9 cellular contexts compared by ENCODE assay signal in the genomic region with DNA sequence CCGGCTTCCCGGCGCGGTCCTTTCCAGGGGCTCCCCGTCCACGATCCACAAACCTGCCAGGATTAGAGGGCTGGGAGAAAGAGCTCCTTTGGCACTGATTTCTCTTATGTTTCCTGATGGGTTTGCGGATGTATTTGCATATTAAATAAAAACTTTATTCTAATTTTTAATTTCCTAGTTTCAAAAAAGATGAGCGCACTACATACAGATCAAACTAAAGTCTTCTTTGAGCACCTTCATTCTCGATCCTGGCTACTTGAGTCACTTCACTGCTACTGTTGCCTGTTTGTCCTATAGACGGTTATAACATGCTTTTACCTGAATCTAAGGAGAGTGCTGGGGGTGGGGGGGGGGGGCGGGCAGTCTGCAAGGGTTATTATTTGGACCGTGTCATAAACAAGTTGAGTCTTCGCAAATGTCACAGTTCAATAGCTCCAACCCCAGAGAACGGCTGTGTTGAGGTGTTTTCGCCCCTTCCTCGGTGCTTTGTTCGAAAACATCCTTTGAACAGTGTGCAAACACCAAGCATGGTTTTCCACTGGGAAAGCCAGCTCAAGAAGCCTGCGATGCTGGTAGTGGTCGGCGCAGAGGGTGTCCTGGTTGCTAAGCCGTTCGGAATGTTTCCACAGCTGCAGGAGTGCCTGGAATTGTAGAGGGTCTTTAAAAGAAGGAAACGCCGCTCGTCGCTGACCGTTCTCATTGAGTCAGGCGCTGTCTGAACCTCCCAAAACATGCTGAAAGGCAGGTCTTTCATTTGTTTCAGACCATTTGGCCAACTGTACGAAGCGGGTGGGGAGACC. TPM values are rescaled to one million over a fixed set of nuclear protein-coding genes. Genes with fewer than 3 reads are reported as not detected.
DNase-seq lines count a peak whose midpoint lies in the region; ATAC-seq, FAIRE-seq and TF ChIP-seq lines count a peak whose summit lies in the region.
"Had no signal": no experiment of that assay in that cellular context is flagged by ENCODE, and none has a peak within 500 bp of the region (broad histone marks: within the 10 kb centered on the region; RNA-seq: fewer than 3 reads in every experiment).

No MANE protein-coding gene starts in this region.

- peak overlapping the region; percentile 94 for H3K27ac ChIP-seq in CD4-positive, alpha-beta memory T cell (ENCODE audit: low read depth, low read length)
- H3K27ac ChIP-seq in neural progenitor cell, result peak overlapping the region; percentile 95

- peak overlapping the region; percentile 93 for H3K4me2 ChIP-seq in neural progenitor cell

- H3K27me3 ChIP-seq in CD4-positive, alpha-beta memory T cell (ENCODE audit: insufficient read depth, low read length), result no peaks in the 10 kb centered on the region
- H3K27me3 ChIP-seq in MG63, result no peaks in the 10 kb centered on the region
- H3K27me3 ChIP-seq in neural progenitor cell, result peaks cover 13% of the 10 kb centered on the region

- H3K27ac Mint-ChIP-seq in CD4-positive, alpha-beta memory T cell, result peak overlapping the region in 3 of 7 donors; percentile 69 to 99 (median 81)
- peak overlapping the region; percentile 97 for H3K27ac Mint-ChIP-seq in dendritic cell treated with granulocyte-macrophage colony-stimulating factor and Interleukin-4, amounts not matched to agents 40 ng/mL and 50 ng/mL, for 4 days
- peak overlapping the region; percentile 91 for H3K27ac Mint-ChIP-seq in neural progenitor cell

- DNase-seq in CD4-positive, alpha-beta memory T cell, result no peak
- DNase-seq in MG63 (no peak), neural progenitor cell (ENCODE audit: low spot score) (peak; percentile 92), epidermal melanocyte (ENCODE audit: insufficient read length, low spot score) (no peak), D721Med (ENCODE audit: insufficient read length, low spot score) (no peak), mucosa of descending colon (no peak)

- CTCF ChIA-PET in CD4-positive, alpha-beta memory T cell (lab: Charles Lee; ENCODE audit: partially characterized antibody), result interaction anchor here (0.6 to 14.7 kb wide), 41 partner anchors 9 to 283 kb away, joined by 3 to 429 read pairs (median 6); a partner anchor contains a TSS

- H3K4me1 ChIP-seq in CD4-positive, alpha-beta memory T cell (ENCODE audit: insufficient read depth, low read length), result peaks cover 17% of the 10 kb centered on the region
- peaks cover 14% of the 10 kb centered on the region for H3K4me1 ChIP-seq in neural progenitor cell
- H3K4me1 ChIP-seq in mucosa of descending colon (ENCODE audit: low read depth), result peaks cover 6% of the 10 kb centered on the region

- no peak for FAIRE-seq in D721Med (lab: Jason Lieb, UNC)

- H3K4me3 Mint-ChIP-seq in CD4-positive, alpha-beta memory T cell, result peak overlapping the region in 3 of 8 donors; percentile 83 to 85 (median 83)
- no peak overlapping the region for H3K4me3 Mint-ChIP-seq in dendritic cell treated with granulocyte-macrophage colony-stimulating factor and Interleukin-4, amounts not matched to agents 40 ng/mL and 50 ng/mL, for 4 days
- peak overlapping the region; percentile 84 for H3K4me3 Mint-ChIP-seq in neural progenitor cell

- intact Hi-C loops in CD4-positive, alpha-beta memory T cell (cut with micrococcal nuclease), result loop anchor here (1.0 to 5.0 kb wide), 10 partner anchors 14 to 802 kb away; a partner anchor contains a TSS
- intact Hi-C loops in dendritic cell treated with granulocyte-macrophage colony-stimulating factor and Interleukin-4, amounts not matched to agents 40 ng/mL and 50 ng/mL, for 4 days (cut with micrococcal nuclease), result loop anchor here (1.0 to 5.0 kb wide), 5 partner anchors 39 to 182 kb away; a partner anchor contains a TSS
- intact Hi-C loops in mucosa of descending colon (cut with DNase I, micrococcal nuclease), result loop anchor here (5.0 kb wide), 2 partner anchors 77 to 82 kb away; no protein-coding TSS in a partner anchor

- H3K36me3 ChIP-seq in CD4-positive, alpha-beta memory T cell (ENCODE audit: insufficient read depth, low read length), result no peaks in the 10 kb centered on the region
- H3K36me3 ChIP-seq in MG63, result no peaks in the 10 kb centered on the region
- no peaks in the 10 kb centered on the region for H3K36me3 ChIP-seq in neural progenitor cell
- no peaks in the 10 kb centered on the region for H3K36me3 ChIP-seq in mucosa of descending colon (ENCODE audit: low read depth)

- no peaks in the 10 kb centered on the region for H3K79me2 ChIP-seq in neural progenitor cell (ENCODE audit: low read depth)

- peak; percentile 1 for TF ChIP-seq CTCF in neural progenitor cell (IDR thresholded peaks at IDR 0.05)
- TF ChIP-seq CTCF in D721Med (IDR thresholded peaks at IDR 0.05; ENCODE audit: insufficient read depth, missing control alignments), result no peak
- TF ChIP-seq CTCF in mucosa of descending colon (IDR thresholded peaks at IDR 0.05), result no peak

- H3K4me1 Mint-ChIP-seq in CD4-positive, alpha-beta memory T cell, result peaks cover 8 to 37% (median 15%) of the 10 kb centered on the region in 4 donors
- peaks cover 31% of the 10 kb centered on the region for H3K4me1 Mint-ChIP-seq in dendritic cell treated with granulocyte-macrophage colony-stimulating factor and Interleukin-4, amounts not matched to agents 40 ng/mL and 50 ng/mL, for 4 days (ENCODE audit: low read depth)
- H3K4me1 Mint-ChIP-seq in neural progenitor cell, result peaks cover 24% of the 10 kb centered on the region

- peaks cover 9 to 34% of the 10 kb centered on the region in 2 donors for H3K36me3 Mint-ChIP-seq in CD4-positive, alpha-beta memory T cell
- H3K36me3 Mint-ChIP-seq in dendritic cell treated with granulocyte-macrophage colony-stimulating factor and Interleukin-4, amounts not matched to agents 40 ng/mL and 50 ng/mL, for 4 days (ENCODE audit: low read depth), result peaks cover 39% of the 10 kb centered on the region
- H3K36me3 Mint-ChIP-seq in neural progenitor cell, result no peaks in the 10 kb centered on the region

- H3K9me3 Mint-ChIP-seq in CD4-positive, alpha-beta memory T cell, result no peaks in the 10 kb centered on the region
- H3K9me3 Mint-ChIP-seq in dendritic cell treated with granulocyte-macrophage colony-stimulating factor and Interleukin-4, amounts not matched to agents 40 ng/mL and 50 ng/mL, for 4 days, result no peaks in the 10 kb centered on the region
- H3K9me3 Mint-ChIP-seq in neural progenitor cell, result no peaks in the 10 kb centered on the region

- POLR2A ChIA-PET in CD4-positive, alpha-beta memory T cell (lab: Charles Lee; ENCODE audit: partially characterized antibody), result interaction anchor here (0.8 to 18.6 kb wide), 17 partner anchors 14 to 182 kb away, joined by 3 to 878 read pairs (median 7); a partner anchor contains a TSS

- H3K4me3 ChIP-seq in CD4-positive, alpha-beta memory T cell (ENCODE audit: low read length in 2 of 2), result no peak overlapping the region
- H3K4me3 ChIP-seq in MG63 (peak overlapping the region; percentile 91), neural progenitor cell (peak overlapping the region; percentile 71), mucosa of descending colon (no peak overlapping the region)

- H2AFZ ChIP-seq in neural progenitor cell (replicated peaks), result peak overlapping the region; percentile 97

- H3K27me3 Mint-ChIP-seq in CD4-positive, alpha-beta memory T cell, result no peaks in the 10 kb centered on the region
- H3K27me3 Mint-ChIP-seq in dendritic cell treated with granulocyte-macrophage colony-stimulating factor and Interleukin-4, amounts not matched to agents 40 ng/mL and 50 ng/mL, for 4 days, result peaks cover 5% of the 10 kb centered on the region
- H3K27me3 Mint-ChIP-seq in neural progenitor cell (ENCODE audit: insufficient read depth, low read depth), result peaks cover 4% of the 10 kb centered on the region

- H4K20me1 ChIP-seq in neural progenitor cell (ENCODE audit: low read depth), result no peaks in the 10 kb centered on the region

- H3F3A ChIP-seq in neural progenitor cell (ENCODE audit: low read depth), result peaks cover 35% of the 10 kb centered on the region

- ATAC-seq in mucosa of descending colon (no peak), HG02885 (IDR thresholded peaks at IDR 0.05; ENCODE audit: poor library complexity, unreplicated experiment) (no peak)

- no peak overlapping the region for H3K9ac ChIP-seq in neural progenitor cell

- H3K9me3 ChIP-seq in CD4-positive, alpha-beta memory T cell (ENCODE audit: control insufficient read depth in 1 of 2, low read length in 2 of 2), result no peaks in the 10 kb centered on the region
- no peaks in the 10 kb centered on the region for H3K9me3 ChIP-seq in MG63
- H3K9me3 ChIP-seq in neural progenitor cell (ENCODE audit: low read depth), result no peaks in the 10 kb centered on the region
- no peaks in the 10 kb centered on the region for H3K9me3 ChIP-seq in mucosa of descending colon

RNA-seq across cellular contexts. Expression of a gene that starts 1.1 kb away (rescaled TPM):
- 100 to 1,000 TPM; 306 to 314 TPM for total RNA-seq in CD4-positive, alpha-beta memory T cell
- polyA plus RNA-seq in CD4-positive, alpha-beta memory T cell, result 100 to 1,000 TPM in 1 of 2 donors, 10 to 100 TPM in 1; 24.6 to 161 TPM
- 8.0 and 8.4 TPM in 2 replicates for total RNA-seq in MG63 (2014; rRNA removed; shearing (Covaris generic); ENCODE audit: low replicate concordance)
- 4.4 and 10.5 TPM in 2 replicates for total RNA-seq in neural progenitor cell (ENCODE audit: low replicate concordance)
- 10 to 100 TPM; 22.7 to 36.3 (median 29.9) TPM for total RNA-seq in mucosa of descending colon

RNA-seq across cellular contexts. Expression of a gene that starts 4.9 kb away (rescaled TPM):
- not detected for total RNA-seq in CD4-positive, alpha-beta memory T cell
- polyA plus RNA-seq in CD4-positive, alpha-beta memory T cell, result not detected
- not detected in 2 replicates for total RNA-seq in MG63 (2014; rRNA removed; shearing (Covaris generic); ENCODE audit: low replicate concordance)
- total RNA-seq in neural progenitor cell (ENCODE audit: low replicate concordance), result not detected in 2 replicates
- total RNA-seq in mucosa of descending colon, result not detected
- total RNA-seq: activated CD8-positive, alpha-beta memory T cell treated with anti-CD3 and anti-CD28 coated beads for 36 hours had no signal

Comparison
In these comparisons a context has a peak if more than half of its experiments do, and no peak if none do; other contexts are left out.
1. H3K4me3 ChIP-seq: peak in MG63 (single experiment) and neural progenitor cell (single experiment); none in CD4-positive, alpha-beta memory T cell (0 of 2) and mucosa of descending colon (single experiment).
2. RNA of a gene that starts 1.1 kb away (total RNA-seq): 306 to 314 TPM in CD4-positive, alpha-beta memory T cell; 22.7 to 36.3 TPM in mucosa of descending colon, 8.0 to 8.4 TPM in MG63 and 4.4 to 10.5 TPM in neural progenitor cell; every median in the first group is over 4 times any median in the second.